18 cellular contexts compared by ENCODE assay signal in the genomic region with DNA sequence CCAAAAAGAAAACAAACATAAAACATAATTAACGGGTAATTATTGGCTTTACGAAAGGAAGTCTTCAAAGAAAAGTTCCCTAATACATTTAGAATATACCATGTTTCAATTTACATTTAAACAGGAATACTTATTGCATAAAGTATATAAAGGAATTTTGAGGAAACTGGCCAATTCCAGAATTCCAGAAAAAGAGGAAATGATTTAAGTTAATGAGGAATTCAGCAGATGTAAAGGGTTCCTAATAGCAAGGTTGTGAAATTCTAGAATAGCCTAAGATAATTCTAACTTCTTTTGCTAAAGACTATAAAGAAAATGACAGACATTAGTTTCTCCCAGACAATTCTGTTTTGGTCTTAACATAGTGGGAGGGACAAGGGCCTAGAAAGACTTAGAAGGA. TPM values are rescaled to one million over a fixed set of nuclear protein-coding genes. Genes with fewer than 3 reads are reported as not detected.
A peak's percentile ranks its signal among the peaks of the same experiment; 100 is the strongest.
DNase-seq lines count a peak whose midpoint lies in the region; ATAC-seq and TF ChIP-seq lines count a peak whose summit lies in the region.
"Had no signal": no experiment of that assay in that cellular context is flagged by ENCODE, and none has a peak within 500 bp of the region (broad histone marks: within the 10 kb centered on the region; RNA-seq: fewer than 3 reads in every experiment).

No MANE protein-coding gene starts in this region.

- H3K27ac ChIP-seq in CD4-positive, alpha-beta memory T cell (ENCODE audit: low read depth, low read length), result no peak overlapping the region
- no peak overlapping the region for H3K27ac ChIP-seq in naive thymus-derived CD4-positive, alpha-beta T cell (ENCODE audit: low read depth, low read length)
- H3K27ac ChIP-seq: adrenal gland, left ventricle myocardium inferior, upper lobe of right lung had no signal

- no peaks in the 10 kb centered on the region for H3K9me3 ChIP-seq in CD4-positive, alpha-beta memory T cell (ENCODE audit: control insufficient read depth in 1 of 2, low read length in 2 of 2)
- H3K9me3 ChIP-seq in naive thymus-derived CD4-positive, alpha-beta T cell (ENCODE audit: control insufficient read depth in 2 of 3, low read length in 3 of 3), result no peaks in the 10 kb centered on the region
- H3K9me3 ChIP-seq: adrenal gland, esophagus squamous epithelium, left ventricle myocardium inferior, upper lobe of right lung had no signal

- H3K4me1 ChIP-seq in CD4-positive, alpha-beta memory T cell (ENCODE audit: insufficient read depth, low read length), result peaks cover 26% of the 10 kb centered on the region
- H3K4me1 ChIP-seq in naive thymus-derived CD4-positive, alpha-beta T cell (ENCODE audit: control insufficient read depth in 2 of 2, insufficient read depth in 2 of 2, low read length in 2 of 2), result peaks cover 0 to 8% of the 10 kb centered on the region in 2 donors

- H3K36me3 Mint-ChIP-seq in CD4-positive, alpha-beta memory T cell, result peaks cover 0 to 3% of the 10 kb centered on the region in 2 donors
- no peaks in the 10 kb centered on the region for H3K36me3 Mint-ChIP-seq in endothelial cell (ENCODE audit: low read depth, unreplicated experiment)
- peaks cover 0 to 8% (median 3%) of the 10 kb centered on the region in 5 donors for H3K36me3 Mint-ChIP-seq in naive thymus-derived CD4-positive, alpha-beta T cell

- H3K36me3 ChIP-seq in CD4-positive, alpha-beta memory T cell (ENCODE audit: insufficient read depth, low read length), result no peaks in the 10 kb centered on the region
- no peaks in the 10 kb centered on the region for H3K36me3 ChIP-seq in naive thymus-derived CD4-positive, alpha-beta T cell (ENCODE audit: control insufficient read depth in 2 of 3, insufficient read depth in 3 of 3, low read length in 3 of 3)
- H3K36me3 ChIP-seq: adrenal gland, left ventricle myocardium inferior, upper lobe of right lung had no signal

- no peak for DNase-seq in CD4-positive, alpha-beta memory T cell
- DNase-seq in OCI-M1 (lab: John Stamatoyannopoulos, UW), result peak; percentile 57
- DNase-seq in endothelial cell (ENCODE audit: low spot score), result no peak
- DNase-seq in naive thymus-derived CD4-positive, alpha-beta T cell, result no peak
- DNase-seq in NCI-H774 (lab: John Stamatoyannopoulos, UW), result no peak
- DNase-seq: activated CD4-positive, alpha-beta T cell treated with anti-CD3 and anti-CD28 coated beads, Interleukin-2, amount 10 ng/mL, durations not matched to agents 7 days and 5 days; adrenal gland; COR-L47; esophagus squamous epithelium; HFFc6; IMR-90; left ventricle myocardium inferior; NCI-H1417 treated with DMSO at 0.1 percent for 48 hours; Right ventricle myocardium superior; upper lobe of right lung had no signal

- CTCF ChIA-PET in CD4-positive, alpha-beta memory T cell (lab: Charles Lee; ENCODE audit: partially characterized antibody), result interaction anchor here (0.6 to 5.5 kb wide), 2 partner anchors 13 to 555 kb away, joined by 3 to 26 read pairs; no protein-coding TSS in a partner anchor
- CTCF ChIA-PET in naive thymus-derived CD4-positive, alpha-beta T cell (lab: Charles Lee), result interaction anchor here (1.2 kb wide), 1 partner anchor 9 kb away, joined by 4 read pairs; no protein-coding TSS in a partner anchor

- peak overlapping the region in 4 of 7 donors; percentile 12 to 52 (median 18) for H3K27ac Mint-ChIP-seq in CD4-positive, alpha-beta memory T cell
- H3K27ac Mint-ChIP-seq in endothelial cell (ENCODE audit: unreplicated experiment), result peak overlapping the region; percentile 61
- H3K27ac Mint-ChIP-seq in naive thymus-derived CD4-positive, alpha-beta T cell, result peak overlapping the region in 6 of 9 donors; percentile 1 to 67 (median 44)
- H3K27ac Mint-ChIP-seq: activated CD4-positive, alpha-beta T cell treated with anti-CD3 and anti-CD28 coated beads, Interleukin-2, amount 10 ng/mL, durations not matched to agents 7 days and 5 days had no signal

- no peak for TF ChIP-seq CTCF in endothelial cell (IDR thresholded peaks at IDR 0.05; ENCODE audit: unreplicated experiment)

- H3K4me3 Mint-ChIP-seq in CD4-positive, alpha-beta memory T cell, result peak overlapping the region in 1 of 8 donors; percentile 45
- no peak overlapping the region for H3K4me3 Mint-ChIP-seq in endothelial cell (ENCODE audit: unreplicated experiment)
- H3K4me3 Mint-ChIP-seq in naive thymus-derived CD4-positive, alpha-beta T cell, result peak overlapping the region in 4 of 10 donors; percentile 1 to 38 (median 32)
- H3K4me3 Mint-ChIP-seq: activated CD4-positive, alpha-beta T cell treated with anti-CD3 and anti-CD28 coated beads, Interleukin-2, amount 10 ng/mL, durations not matched to agents 7 days and 5 days had no signal

- intact Hi-C loops in CD4-positive, alpha-beta memory T cell (cut with micrococcal nuclease), result loop anchor here (10.0 kb wide), 1 partner anchor 1503 kb away; no protein-coding TSS in a partner anchor
- intact Hi-C loops in naive thymus-derived CD4-positive, alpha-beta T cell (cut with micrococcal nuclease), result loop anchor here (10.0 kb wide), 2 partner anchors 1563 to 1723 kb away; no protein-coding TSS in a partner anchor

- H3K4me3 ChIP-seq in CD4-positive, alpha-beta memory T cell (ENCODE audit: low read length in 2 of 2), result no peak overlapping the region
- no peak overlapping the region for H3K4me3 ChIP-seq in naive thymus-derived CD4-positive, alpha-beta T cell (ENCODE audit: low read length)
- H3K4me3 ChIP-seq: adrenal gland, esophagus squamous epithelium, left ventricle myocardium inferior, upper lobe of right lung had no signal

- POLR2A ChIA-PET in CD4-positive, alpha-beta memory T cell (lab: Charles Lee; ENCODE audit: partially characterized antibody), result no interaction called here
- POLR2A ChIA-PET in naive thymus-derived CD4-positive, alpha-beta T cell (lab: Charles Lee), result no interaction called here

- H3K27me3 Mint-ChIP-seq in CD4-positive, alpha-beta memory T cell, result no peaks in the 10 kb centered on the region
- no peaks in the 10 kb centered on the region for H3K27me3 Mint-ChIP-seq in endothelial cell (ENCODE audit: unreplicated experiment)
- H3K27me3 Mint-ChIP-seq in naive thymus-derived CD4-positive, alpha-beta T cell, result no peaks in the 10 kb centered on the region
- H3K27me3 Mint-ChIP-seq: activated CD4-positive, alpha-beta T cell treated with anti-CD3 and anti-CD28 coated beads, Interleukin-2, amount 10 ng/mL, durations not matched to agents 7 days and 5 days had no signal

- no peak for ATAC-seq in naive thymus-derived CD4-positive, alpha-beta T cell
- no peak for ATAC-seq in activated CD4-positive, CD25-positive, alpha-beta regulatory T cell treated with anti-CD3 and anti-CD28 coated beads, Interleukin-2, amount 50 U/mL, for 24 hours
- ATAC-seq in HG03135 (IDR thresholded peaks at IDR 0.05; ENCODE audit: unreplicated experiment), result no peak
- no peak for ATAC-seq in HG02884 (IDR thresholded peaks at IDR 0.05; ENCODE audit: unreplicated experiment)
- ATAC-seq: upper lobe of right lung had no signal

- H3K27me3 ChIP-seq in CD4-positive, alpha-beta memory T cell (ENCODE audit: insufficient read depth, low read length), result no peaks in the 10 kb centered on the region
- no peaks in the 10 kb centered on the region for H3K27me3 ChIP-seq in naive thymus-derived CD4-positive, alpha-beta T cell (ENCODE audit: control insufficient read depth in 2 of 2, insufficient read depth in 2 of 2, low read length in 2 of 2)
- H3K27me3 ChIP-seq: adrenal gland, esophagus squamous epithelium, upper lobe of right lung had no signal

- peaks cover 29 to 54% (median 34%) of the 10 kb centered on the region in 4 donors for H3K4me1 Mint-ChIP-seq in CD4-positive, alpha-beta memory T cell
- H3K4me1 Mint-ChIP-seq in endothelial cell (ENCODE audit: unreplicated experiment), result peaks cover 5% of the 10 kb centered on the region
- H3K4me1 Mint-ChIP-seq in naive thymus-derived CD4-positive, alpha-beta T cell, result peaks cover 13 to 54% (median 49%) of the 10 kb centered on the region in 7 donors

- no peaks in the 10 kb centered on the region for H3K9me3 Mint-ChIP-seq in CD4-positive, alpha-beta memory T cell
- H3K9me3 Mint-ChIP-seq in endothelial cell (ENCODE audit: unreplicated experiment), result no peaks in the 10 kb centered on the region
- H3K9me3 Mint-ChIP-seq in naive thymus-derived CD4-positive, alpha-beta T cell, result no peaks in the 10 kb centered on the region
- H3K9me3 Mint-ChIP-seq: activated CD4-positive, alpha-beta T cell treated with anti-CD3 and anti-CD28 coated beads, Interleukin-2, amount 10 ng/mL, durations not matched to agents 7 days and 5 days; HFFc6 had no signal

RNA-seq across cellular contexts. Expression of gene DTNBP1, which starts 35.0 kb away (rescaled TPM):
- 10 to 100 TPM; 24.1 TPM for total RNA-seq in CD4-positive, alpha-beta memory T cell
- 10 to 100 TPM; 34.3 to 34.8 TPM for polyA plus RNA-seq in CD4-positive, alpha-beta memory T cell
- 19.3 TPM for total RNA-seq in endothelial cell (ENCODE audit: unreplicated experiment)
- 10 to 100 TPM; 19.8 to 30.8 (median 25.3) TPM for total RNA-seq in naive thymus-derived CD4-positive, alpha-beta T cell
- polyA plus RNA-seq in naive thymus-derived CD4-positive, alpha-beta T cell, result 10 to 100 TPM; 33.7 to 40.0 TPM
